ENCODE assay signal across 8 cellular contexts in the genomic region with DNA sequence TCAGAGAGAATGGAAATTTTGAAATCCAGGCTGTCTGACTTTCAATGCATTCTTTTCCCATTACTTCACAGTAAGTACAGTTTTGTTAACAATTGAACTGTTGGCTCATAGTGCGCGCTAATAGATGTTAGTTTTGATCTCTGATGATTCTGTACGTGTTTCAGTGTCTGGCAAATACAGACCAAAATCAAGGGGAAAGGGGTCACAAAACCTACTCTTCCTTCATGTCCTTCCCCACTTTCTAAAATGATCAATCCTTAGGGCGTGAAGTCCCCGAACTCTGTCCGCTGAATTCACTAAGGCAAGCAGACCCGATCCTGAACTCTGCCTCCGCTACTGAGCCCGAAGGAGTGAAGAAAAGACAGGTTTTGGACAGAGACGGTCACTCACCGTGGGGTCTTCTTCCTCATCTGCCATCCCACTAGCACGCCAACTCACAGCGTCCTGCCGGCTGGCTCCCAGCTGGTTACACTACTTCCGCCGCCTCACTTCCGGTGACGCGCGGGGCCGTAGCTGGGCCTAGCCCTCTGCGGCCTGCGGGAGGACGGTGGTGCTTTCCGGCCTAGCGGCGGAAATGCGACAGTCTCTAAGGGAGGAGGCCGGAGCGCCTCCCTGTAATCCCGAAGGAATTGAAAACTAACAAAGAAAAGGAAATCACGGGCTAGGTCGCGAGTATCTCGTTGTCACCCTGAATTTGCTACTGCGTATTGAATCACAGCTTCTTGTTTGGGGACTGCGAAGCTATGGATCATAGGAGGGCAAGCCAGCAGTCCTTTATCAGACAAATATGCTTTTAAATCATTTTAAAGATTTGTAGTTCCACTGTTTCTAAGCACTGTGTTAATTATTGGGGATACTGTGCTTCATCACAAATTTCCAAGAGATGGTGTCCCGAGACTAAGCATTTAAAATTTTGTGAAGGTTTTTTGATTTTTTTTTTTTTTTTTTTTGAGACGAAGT. TPM values are rescaled to one million over a fixed set of nuclear protein-coding genes. Genes with fewer than 3 reads are reported as not detected.
A peak's percentile ranks its signal among the peaks of the same experiment; 100 is the strongest.
DNase-seq lines count a peak whose midpoint lies in the region; ATAC-seq and TF ChIP-seq lines count a peak whose summit lies in the region.

TSS of gene TAF13 (minus strand) at position 473 of the 960 bp plus-strand sequence. CDS start at position 417, 56 bp downstream.

- H3K4me3 ChIP-seq in Caco-2 (ENCODE audit: low read depth, low read length) (peak within 1 kb of the TSS; percentile 71), NT2/D1 (ENCODE audit: insufficient read length, low read depth) (peak within 1 kb of the TSS; percentile 90), endocrine pancreas (ENCODE audit: control insufficient read depth, insufficient read depth, low read length) (peak within 1 kb of the TSS; percentile 99), mesendoderm (ENCODE audit: low read length) (peak within 1 kb of the TSS; percentile 81)

- peak within 1 kb of the TSS; percentile 31 for H4K8ac ChIP-seq in mesendoderm (ENCODE audit: low read depth, low read length)

- H3K4me1 ChIP-seq in Caco-2: peaks cover under 1% of the 10 kb centered on the region; the same call in 1 of the 2 replicates
- no peaks in the 10 kb centered on the region for H3K4me1 ChIP-seq in NT2/D1 (ENCODE audit: insufficient read depth, insufficient read length)
- H3K4me1 ChIP-seq in endocrine pancreas (ENCODE audit: control insufficient read depth, insufficient read depth, low read length): peaks cover 7% of the 10 kb centered on the region
- H3K4me1 ChIP-seq in mesendoderm (ENCODE audit: control insufficient read depth, low read depth, low read length): no peaks in the 10 kb centered on the region

- H3K9me3 Mint-ChIP-seq in Caco-2 (ENCODE audit: unreplicated experiment): no peaks in the 10 kb centered on the region
- H3K9me3 Mint-ChIP-seq in activated CD8-positive, alpha-beta memory T cell treated with anti-CD3 and anti-CD28 coated beads, Interleukin-2, amount 10 ng/mL, durations not matched to agents 7 days and 5 days (ENCODE audit: low read depth): no peaks in the 10 kb centered on the region

- H2BK5ac ChIP-seq in mesendoderm (ENCODE audit: low read length): no peak within 1 kb of the TSS

- DNase-seq in Caco-2 (peak; percentile 89 to 91), HT1080 (ENCODE audit: low read depth) (peak; percentile 94), NT2/D1 (ENCODE audit: low read depth, low spot score) (peak; percentile 94), mesendoderm (peak; percentile 98)
- DNase-seq in activated CD8-positive, alpha-beta memory T cell treated with anti-CD3 and anti-CD28 coated beads, Interleukin-2, amount 10 ng/mL, durations not matched to agents 7 days and 5 days: peak; percentile 94
- peak; percentile 70 for DNase-seq in stimulated activated CD8-positive, alpha-beta memory T cell treated with anti-CD3 and anti-CD28 coated beads, Interleukin-15, amount 100 ng/mL, for 1 hour (ENCODE audit: low read depth)

- intact Hi-C loops in Caco-2 (cut with micrococcal nuclease; ENCODE audit: unreplicated experiment): loop anchor here (2.0 kb wide), 1 partner anchor 35 kb away; no protein-coding TSS in a partner anchor

- no peaks in the 10 kb centered on the region for H3K27me3 Mint-ChIP-seq in Caco-2 (ENCODE audit: insufficient read depth, unreplicated experiment)
- no peaks in the 10 kb centered on the region for H3K27me3 Mint-ChIP-seq in activated CD8-positive, alpha-beta memory T cell treated with anti-CD3 and anti-CD28 coated beads, Interleukin-2, amount 10 ng/mL, durations not matched to agents 7 days and 5 days

- H3K4me3 Mint-ChIP-seq in Caco-2 (ENCODE audit: unreplicated experiment): peak within 1 kb of the TSS; percentile 95
- H3K4me3 Mint-ChIP-seq in activated CD8-positive, alpha-beta memory T cell treated with anti-CD3 and anti-CD28 coated beads, Interleukin-2, amount 10 ng/mL, durations not matched to agents 7 days and 5 days: peak within 1 kb of the TSS; percentile 96

- H3K36me3 Mint-ChIP-seq in Caco-2 (ENCODE audit: insufficient read depth, unreplicated experiment): peaks cover 8% of the 10 kb centered on the region
- H3K36me3 Mint-ChIP-seq in activated CD8-positive, alpha-beta memory T cell treated with anti-CD3 and anti-CD28 coated beads, Interleukin-2, amount 10 ng/mL, durations not matched to agents 7 days and 5 days: peaks cover 7% of the 10 kb centered on the region

- H3K4me1 Mint-ChIP-seq in Caco-2 (ENCODE audit: low read depth, unreplicated experiment): no peaks in the 10 kb centered on the region
- H3K4me1 Mint-ChIP-seq in activated CD8-positive, alpha-beta memory T cell treated with anti-CD3 and anti-CD28 coated beads, Interleukin-2, amount 10 ng/mL, durations not matched to agents 7 days and 5 days: peaks cover 18% of the 10 kb centered on the region

- peak within 1 kb of the TSS; percentile 56 for H3K18ac ChIP-seq in mesendoderm (ENCODE audit: low read length)

- no peaks in the 10 kb centered on the region for H3K27me3 ChIP-seq in Caco-2 (replicated peaks; ENCODE audit: control insufficient read depth, insufficient read depth, low read length)
- no peaks in the 10 kb centered on the region for H3K27me3 ChIP-seq in NT2/D1 (ENCODE audit: insufficient read depth, insufficient read length)
- no peaks in the 10 kb centered on the region for H3K27me3 ChIP-seq in endocrine pancreas (ENCODE audit: control insufficient read depth, insufficient read depth, low read length)
- no peaks in the 10 kb centered on the region for H3K27me3 ChIP-seq in mesendoderm (ENCODE audit: insufficient read depth, low read length, poor library complexity)

- no CpG with 5 or more reads among the region's 39 CpGs for WGBS in mesendoderm (ENCODE audit: extremely low coverage, insufficient coverage, low lambda C conversion rate)

- peak within 1 kb of the TSS; percentile 6 for H3K27ac ChIP-seq in mesendoderm (ENCODE audit: low read depth, low read length)

- H3K56ac ChIP-seq in mesendoderm (ENCODE audit: low read length): peak within 1 kb of the TSS; percentile 95

- H3K9ac ChIP-seq in NT2/D1 (ENCODE audit: insufficient read length, low read depth) (peak within 1 kb of the TSS; percentile 97), endocrine pancreas (ENCODE audit: control insufficient read depth, insufficient read depth, low read length) (peak within 1 kb of the TSS; percentile 96), mesendoderm (ENCODE audit: low read length) (peak within 1 kb of the TSS; percentile 90)

- H2BK15ac ChIP-seq in mesendoderm (replicated peaks; ENCODE audit: low read depth): no peak within 1 kb of the TSS

- H3K23ac ChIP-seq in mesendoderm (ENCODE audit: low read length): no peak within 1 kb of the TSS

- TF ChIP-seq CTCF in Caco-2 (IDR thresholded peaks at IDR 0.05; ENCODE audit: insufficient read depth in 1 of 2, low read depth in 1 of 2, low read length in 1 of 2, severe bottlenecking in 1 of 2, unreplicated experiment in 1 of 2): no peak

- peak within 1 kb of the TSS; percentile 44 for H3K4me2 ChIP-seq in mesendoderm (ENCODE audit: low read length)

- H3K36me3 ChIP-seq in Caco-2 (ENCODE audit: control insufficient read depth, insufficient read depth, low read length) (no peaks in the 10 kb centered on the region), NT2/D1 (ENCODE audit: insufficient read depth, insufficient read length, low read length) (peaks cover 29% of the 10 kb centered on the region), endocrine pancreas (ENCODE audit: control insufficient read depth, insufficient read depth, low read length) (no peaks in the 10 kb centered on the region), mesendoderm (ENCODE audit: control insufficient read depth, insufficient read depth, low read length) (no peaks in the 10 kb centered on the region)

- peak within 1 kb of the TSS; percentile 97 for H3K27ac Mint-ChIP-seq in Caco-2 (ENCODE audit: unreplicated experiment)
- H3K27ac Mint-ChIP-seq in activated CD8-positive, alpha-beta memory T cell treated with anti-CD3 and anti-CD28 coated beads, Interleukin-2, amount 10 ng/mL, durations not matched to agents 7 days and 5 days: peak within 1 kb of the TSS; percentile 96

- H2AK5ac ChIP-seq in mesendoderm (ENCODE audit: low read length): no peak within 1 kb of the TSS

- H3K9me3 ChIP-seq in Caco-2 (no peaks in the 10 kb centered on the region), NT2/D1 (ENCODE audit: insufficient read depth, low read length) (peaks cover 6% of the 10 kb centered on the region; the same call in 1 of the 2 replicates), endocrine pancreas (ENCODE audit: control insufficient read depth, low read length) (no peaks in the 10 kb centered on the region)

- POLR2A ChIA-PET in Caco-2 (lab: Charles Lee): interaction anchor here (1.0 to 1.2 kb wide), 4 partner anchors 15 to 59 kb away, joined by 5 to 12 read pairs (median 10); partner anchors contain the start of genes TMEM167B and WDR47

- TSS peak; percentile 88 for BruUV-seq in Caco-2 (replicated peaks; lab: Mats Ljungman, UMichigan)

- peaks cover 3% of the 10 kb centered on the region for H3K79me1 ChIP-seq in mesendoderm (ENCODE audit: low read length)

- no peak within 1 kb of the TSS for H3K4ac ChIP-seq in mesendoderm (ENCODE audit: low read depth, low read length)

- peak within 1 kb of the TSS; percentile 96 for H4K5ac ChIP-seq in mesendoderm (ENCODE audit: low read length)

- ATAC-seq in GM21360 (IDR thresholded peaks at IDR 0.05; ENCODE audit: unreplicated experiment): peak; percentile 99
- peak; percentile 100 for ATAC-seq in activated CD8-positive, alpha-beta memory T cell treated with anti-CD3 and anti-CD28 coated beads, Interleukin-2, amount 10 ng/mL, durations not matched to agents 7 days and 5 days

- H3K79me2 ChIP-seq in mesendoderm (ENCODE audit: control insufficient read depth, insufficient read depth, low read length): peaks cover 7% of the 10 kb centered on the region

- CTCF ChIA-PET in Caco-2 (lab: Charles Lee): interaction anchor here (0.7 to 0.8 kb wide), 3 partner anchors 13 to 128 kb away, joined by 3 to 6 read pairs (median 6); no protein-coding TSS in a partner anchor
- CTCF ChIA-PET in activated CD8-positive, alpha-beta memory T cell treated with anti-CD3 and anti-CD28 coated beads, Interleukin-2, amount 10 ng/mL, durations not matched to agents 7 days and 5 days (lab: Charles Lee): interaction anchor here (0.7 to 2.7 kb wide), 8 partner anchors 8 to 114 kb away, joined by 3 to 22 read pairs (median 5); partner anchors contain the start of gene TMEM167B

- H2BK120ac ChIP-seq in mesendoderm (ENCODE audit: low read depth, low read length): no peak within 1 kb of the TSS

RNA-seq across cellular contexts. Expression of gene TAF13, which starts in this region (rescaled TPM):
- 21.9 and 25.1 TPM in 2 replicates for total RNA-seq in Caco-2 (2022)
- 52.5 and 60.0 TPM in 2 replicates for total RNA-seq in HT1080 (2014; rRNA removed; shearing (Covaris generic))
- polyA plus RNA-seq in HT1080 (2015; cell fraction: cytosol; rRNA removed): 90.6 and 109 TPM in 2 replicates
- 30.2 and 36.1 TPM in 2 replicates for polyA plus RNA-seq in HT1080 (2015; cell fraction: nucleus; rRNA removed)
- 10 to 100 TPM; 18.1 to 26.4 TPM for total RNA-seq in activated CD8-positive, alpha-beta memory T cell treated with anti-CD3 and anti-CD28 coated beads, Interleukin-2, amount 10 ng/mL, durations not matched to agents 7 days and 5 days
- polyA plus RNA-seq in mesendoderm (2013, experiment 1 of 2): 51.8 TPM
- 54.0 TPM for polyA plus RNA-seq in mesendoderm (2013, experiment 2 of 2)

Comparison
In these comparisons a context has a peak if more than half of its experiments do, and no peak if none do; other contexts are left out.
1. Peak in every context shown above with its lines: DNase-seq, ATAC-seq, H3K4me3 ChIP-seq and H3K27ac ChIP-seq.